Comparison of ENCODE assay signal across 11 cellular contexts in the genomic region with DNA sequence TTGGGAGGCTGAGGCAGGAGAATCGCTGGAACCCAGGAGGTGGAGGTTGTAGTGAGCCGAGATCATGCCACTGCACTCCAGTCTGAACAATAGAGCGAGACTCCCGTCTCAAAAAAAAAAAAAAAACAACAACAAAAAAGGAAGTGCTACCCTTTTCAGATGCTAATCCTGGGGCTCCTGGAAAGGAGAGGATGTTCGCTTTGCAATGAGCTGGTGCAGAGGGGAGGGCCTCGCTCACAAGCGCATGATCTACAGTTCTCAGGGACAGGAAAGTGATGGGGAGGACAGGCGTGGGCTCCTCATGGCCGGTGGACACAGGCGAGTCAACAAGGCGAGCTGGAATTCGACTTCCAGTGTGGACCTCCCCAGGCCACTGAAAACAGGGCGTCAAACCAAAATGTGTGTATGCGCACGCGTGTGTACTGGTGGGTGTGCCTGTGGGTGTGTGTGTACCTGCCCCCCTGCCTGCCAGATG. TPM values are rescaled to one million over a fixed set of nuclear protein-coding genes. Genes with fewer than 3 reads are reported as not detected.
DNase-seq lines count a peak whose midpoint lies in the region; ATAC-seq and TF ChIP-seq lines count a peak whose summit lies in the region.
"Had no signal": no experiment of that assay in that cellular context is flagged by ENCODE, and none has a peak within 500 bp of the region (broad histone marks: within the 10 kb centered on the region; RNA-seq: fewer than 3 reads in every experiment).

No MANE protein-coding gene starts in this region.

- ATAC-seq in GM21619 (IDR thresholded peaks at IDR 0.05; ENCODE audit: unreplicated experiment), result no peak
- ATAC-seq: foreskin keratinocyte had no signal

- no peak overlapping the region for H4K5ac ChIP-seq in mesendoderm (ENCODE audit: low read length)

- peak overlapping the region; percentile 64 to 85 for H3K4me3 Mint-ChIP-seq in CD14-positive monocyte

- H4K8ac ChIP-seq in mesendoderm (ENCODE audit: low read depth, low read length), result no peak overlapping the region

- H3K9me3 ChIP-seq in Loucy (ENCODE audit: insufficient read depth, low read depth, low read length), result no peaks in the 10 kb centered on the region

- peak overlapping the region; percentile 30 for H2AK5ac ChIP-seq in mesendoderm (ENCODE audit: low read length)

- H3K4me1 ChIP-seq in Loucy (ENCODE audit: insufficient read depth, low read length, poor library complexity, severe bottlenecking) (peaks cover 79% of the 10 kb centered on the region), mesendoderm (ENCODE audit: control insufficient read depth, low read depth, low read length) (peaks cover 9% of the 10 kb centered on the region)
- H3K4me1 ChIP-seq: foreskin keratinocyte had no signal

- H3K4me1 Mint-ChIP-seq in CD14-positive monocyte, result peaks cover 72% of the 10 kb centered on the region

- H2AFZ ChIP-seq in Loucy (ENCODE audit: low read length), result no peak overlapping the region

- H4K20me1 ChIP-seq in Loucy (ENCODE audit: insufficient read depth, low read length, poor library complexity, severe bottlenecking), result no peaks in the 10 kb centered on the region

- H3K4ac ChIP-seq in mesendoderm (ENCODE audit: low read depth, low read length), result no peak overlapping the region

- H3K36me3 Mint-ChIP-seq in CD14-positive monocyte, result peaks cover 26 to 37% of the 10 kb centered on the region in 2 donors

- H3K79me2 ChIP-seq in Loucy (ENCODE audit: insufficient read depth, low read length) (peaks cover 40% of the 10 kb centered on the region), mesendoderm (ENCODE audit: control insufficient read depth, insufficient read depth, low read length) (no peaks in the 10 kb centered on the region)

- H3K4me2 ChIP-seq in Loucy (ENCODE audit: low read depth, low read length, poor library complexity, severe bottlenecking) (peak overlapping the region; percentile 95), mesendoderm (ENCODE audit: low read length) (peak overlapping the region; percentile 18)

- H2BK120ac ChIP-seq in mesendoderm (ENCODE audit: low read depth, low read length), result no peak overlapping the region

- H3K9ac ChIP-seq in Loucy (ENCODE audit: low read depth, low read length, poor library complexity, severe bottlenecking) (peak overlapping the region; percentile 94), mesendoderm (ENCODE audit: low read length) (no peak overlapping the region)

- H3K36me3 ChIP-seq in Loucy (ENCODE audit: insufficient read depth, low read length), result peaks cover 8% of the 10 kb centered on the region; the same call in 1 of the 2 replicates
- no peaks in the 10 kb centered on the region for H3K36me3 ChIP-seq in mesendoderm (ENCODE audit: control insufficient read depth, insufficient read depth, low read length)

- H3K9me2 ChIP-seq in Loucy (replicated peaks; ENCODE audit: low read depth, low read length), result no peaks in the 10 kb centered on the region

- H3K4me3 ChIP-seq in Loucy (ENCODE audit: low read length, poor library complexity, severe bottlenecking) (no peak overlapping the region), mesendoderm (ENCODE audit: low read length) (no peak overlapping the region)

- H3K56ac ChIP-seq in mesendoderm (ENCODE audit: low read length), result peak overlapping the region; percentile 82

- H3K27ac ChIP-seq in mesendoderm (ENCODE audit: low read depth, low read length), result no peak overlapping the region
- H3K27ac ChIP-seq: foreskin keratinocyte had no signal

- no peak for DNase-seq in CD14-positive monocyte (ENCODE audit: low spot score)
- DNase-seq in activated effector memory CD4-positive, alpha-beta T cell treated with anti-CD3 and anti-CD28 coated beads, Interleukin-2, amount 50 U/mL, for 16 hours, result peak; percentile 76
- no peak for DNase-seq in mesendoderm
- no peak for DNase-seq in NCI-H226
- no peak for DNase-seq in GM20000 (ENCODE audit: low spot score)
- DNase-seq in NCI-H1694 treated with DMSO at 0.1 percent for 48 hours (lab: John Stamatoyannopoulos, UW), result no peak
- DNase-seq: amniotic stem cell, foreskin keratinocyte, NCI-H1092 had no signal

- H3F3A ChIP-seq in Loucy (ENCODE audit: low read depth), result peaks cover 18% of the 10 kb centered on the region

- intact Hi-C loops in CD14-positive monocyte (cut with micrococcal nuclease), result loop anchor here (5.0 to 10.0 kb wide), 5 partner anchors 53 to 345 kb away; partner anchors contain the start of gene FNBP1 (in 2 of the 2)

- peaks cover 0 to 3% (median 0%) of the 10 kb centered on the region in 3 donors for H3K27me3 Mint-ChIP-seq in CD14-positive monocyte (ENCODE audit: low read depth in 3 of 3)

- no peaks in the 10 kb centered on the region for H3K79me1 ChIP-seq in mesendoderm (ENCODE audit: low read length)

- peak overlapping the region; percentile 89 for H3K23ac ChIP-seq in mesendoderm (ENCODE audit: low read length)

- H2BK15ac ChIP-seq in mesendoderm (replicated peaks; ENCODE audit: low read depth), result no peak overlapping the region

- peak overlapping the region; percentile 94 to 99 (median 98) for H3K27ac Mint-ChIP-seq in CD14-positive monocyte

- no peak overlapping the region for H2BK5ac ChIP-seq in mesendoderm (ENCODE audit: low read length)

- H3K9me3 Mint-ChIP-seq in CD14-positive monocyte, result no peaks in the 10 kb centered on the region

- no peak overlapping the region for H3K18ac ChIP-seq in mesendoderm (ENCODE audit: low read length)

- WGBS in mesendoderm (ENCODE audit: extremely low coverage, insufficient coverage, low lambda C conversion rate), result no CpG with 5 or more reads among the region's 16 CpGs

- H3K27me3 ChIP-seq in Loucy (ENCODE audit: insufficient read depth, low read length, poor library complexity, severe bottlenecking), result no peaks in the 10 kb centered on the region
- H3K27me3 ChIP-seq in mesendoderm (ENCODE audit: insufficient read depth, low read length, poor library complexity), result no peaks in the 10 kb centered on the region
- H3K27me3 ChIP-seq: foreskin keratinocyte had no signal

- TF ChIP-seq CTCF in CD14-positive monocyte (IDR thresholded peaks at IDR 0.05) (no peak), Loucy (conservative IDR thresholded peaks at IDR 0.05; ENCODE audit: low read length) (no peak), GM20000 (IDR thresholded peaks at IDR 0.05; ENCODE audit: extremely low read depth, missing control alignments) (no peak)

RNA-seq across cellular contexts. Expression of gene USP20, which starts 54.2 kb away (rescaled TPM):
- polyA plus RNA-seq in CD14-positive monocyte, result 1 to 10 TPM; 2.7 to 5.2 TPM
- 4.6 TPM for polyA plus RNA-seq in mesendoderm (2013, experiment 1 of 2)
- polyA plus RNA-seq in mesendoderm (2013, experiment 2 of 2), result 4.3 TPM

RNA-seq across cellular contexts. Expression of gene C9orf78, which starts 54.4 kb away (rescaled TPM):
- polyA plus RNA-seq in CD14-positive monocyte, result 10 to 100 TPM; 53.3 to 82.4 TPM
- polyA plus RNA-seq in mesendoderm (2013, experiment 1 of 2), result 49.3 TPM
- polyA plus RNA-seq in mesendoderm (2013, experiment 2 of 2), result 48.3 TPM
